Comparison of ENCODE assay signal across 19 cellular contexts in the genomic region with DNA sequence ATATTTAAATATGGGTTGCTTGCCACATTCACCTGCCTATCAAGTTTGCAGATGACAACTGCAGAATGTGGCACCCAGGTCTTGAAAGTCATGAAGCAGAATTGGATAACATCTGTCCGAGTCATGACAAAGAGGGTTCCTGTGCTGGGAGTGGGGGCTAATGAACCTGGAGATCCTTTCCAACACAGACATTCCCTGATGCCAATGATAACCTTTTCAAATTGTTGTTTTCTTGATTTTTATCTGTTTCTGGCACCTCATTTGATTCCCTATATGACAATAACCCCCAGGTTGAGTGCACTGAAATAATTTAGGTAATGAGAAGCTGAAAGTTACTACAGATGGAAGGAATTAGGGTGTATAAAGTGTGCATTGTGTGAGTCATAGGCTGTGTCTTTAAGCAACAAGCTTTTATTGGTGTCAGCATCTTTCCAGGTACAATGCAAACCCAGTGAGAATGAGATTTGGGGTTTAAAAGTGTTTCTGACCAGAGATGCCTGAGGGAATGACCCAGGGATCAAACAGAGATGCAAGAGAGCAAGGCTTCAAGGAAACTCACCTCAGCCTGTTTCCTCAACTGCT. TPM values are rescaled to one million over a fixed set of nuclear protein-coding genes. Genes with fewer than 3 reads are reported as not detected.
DNase-seq lines count a peak whose midpoint lies in the region; ATAC-seq and TF ChIP-seq lines count a peak whose summit lies in the region.
"Had no signal": no experiment of that assay in that cellular context is flagged by ENCODE, and none has a peak within 500 bp of the region (broad histone marks: within the 10 kb centered on the region; RNA-seq: fewer than 3 reads in every experiment).

No MANE protein-coding gene starts in this region.

- ATAC-seq in activated CD8-positive, alpha-beta memory T cell treated with anti-CD3 and anti-CD28 coated beads, Interleukin-2, amount 10 ng/mL, durations not matched to agents 7 days and 5 days, result no peak
- no peak for ATAC-seq in stimulated activated memory B cell treated with anti-CD40 and anti-IgM and Interleukin-4, amounts not matched to agents 10 μg/mL and 1 μg/mL and 100 μg/mL, for 72 hours
- ATAC-seq: gastrocnemius medialis, left lung had no signal

- peak overlapping the region; percentile 50 for H3K9ac ChIP-seq in Loucy (ENCODE audit: low read depth, low read length, poor library complexity, severe bottlenecking)

- H3K36me3 ChIP-seq in Loucy (ENCODE audit: insufficient read depth, low read length), result no peaks in the 10 kb centered on the region
- H3K36me3 ChIP-seq: gastrocnemius medialis, left lung, ovary had no signal

- no peaks in the 10 kb centered on the region for H3K36me3 Mint-ChIP-seq in activated CD8-positive, alpha-beta memory T cell treated with anti-CD3 and anti-CD28 coated beads, Interleukin-2, amount 10 ng/mL, durations not matched to agents 7 days and 5 days
- H3K36me3 Mint-ChIP-seq in activated naive CD8-positive, alpha-beta T cell treated with anti-CD3 and anti-CD28 coated beads for 36 hours, result no peaks in the 10 kb centered on the region
- H3K36me3 Mint-ChIP-seq in stimulated activated memory B cell treated with anti-CD40 and anti-IgM and Interleukin-4, amounts not matched to agents 10 μg/mL and 1 μg/mL and 100 μg/mL, for 72 hours, result no peaks in the 10 kb centered on the region

- H3K27me3 Mint-ChIP-seq in activated CD8-positive, alpha-beta memory T cell treated with anti-CD3 and anti-CD28 coated beads, Interleukin-2, amount 10 ng/mL, durations not matched to agents 7 days and 5 days, result peaks cover 19% of the 10 kb centered on the region
- no peaks in the 10 kb centered on the region for H3K27me3 Mint-ChIP-seq in activated naive CD8-positive, alpha-beta T cell treated with anti-CD3 and anti-CD28 coated beads for 36 hours
- H3K27me3 Mint-ChIP-seq in stimulated activated memory B cell treated with anti-CD40 and anti-IgM and Interleukin-4, amounts not matched to agents 10 μg/mL and 1 μg/mL and 100 μg/mL, for 72 hours, result no peaks in the 10 kb centered on the region

- H3K79me2 ChIP-seq in Loucy (ENCODE audit: insufficient read depth, low read length), result no peaks in the 10 kb centered on the region

- H2AFZ ChIP-seq in Loucy (ENCODE audit: low read length), result no peak overlapping the region

- H4K20me1 ChIP-seq in Loucy (ENCODE audit: insufficient read depth, low read length, poor library complexity, severe bottlenecking), result no peaks in the 10 kb centered on the region

- H3K9me2 ChIP-seq in Loucy (replicated peaks; ENCODE audit: low read depth, low read length), result no peaks in the 10 kb centered on the region

- peaks cover 89% of the 10 kb centered on the region for H3K4me1 Mint-ChIP-seq in activated CD8-positive, alpha-beta memory T cell treated with anti-CD3 and anti-CD28 coated beads, Interleukin-2, amount 10 ng/mL, durations not matched to agents 7 days and 5 days
- H3K4me1 Mint-ChIP-seq in activated naive CD8-positive, alpha-beta T cell treated with anti-CD3 and anti-CD28 coated beads for 36 hours, result peaks cover 75% of the 10 kb centered on the region
- peaks cover 48% of the 10 kb centered on the region for H3K4me1 Mint-ChIP-seq in stimulated activated memory B cell treated with anti-CD40 and anti-IgM and Interleukin-4, amounts not matched to agents 10 μg/mL and 1 μg/mL and 100 μg/mL, for 72 hours

- H3K4me3 Mint-ChIP-seq in activated CD8-positive, alpha-beta memory T cell treated with anti-CD3 and anti-CD28 coated beads, Interleukin-2, amount 10 ng/mL, durations not matched to agents 7 days and 5 days, result no peak overlapping the region
- peak overlapping the region; percentile 15 for H3K4me3 Mint-ChIP-seq in activated naive CD8-positive, alpha-beta T cell treated with anti-CD3 and anti-CD28 coated beads for 36 hours
- no peak overlapping the region for H3K4me3 Mint-ChIP-seq in stimulated activated memory B cell treated with anti-CD40 and anti-IgM and Interleukin-4, amounts not matched to agents 10 μg/mL and 1 μg/mL and 100 μg/mL, for 72 hours

- H3F3A ChIP-seq in Loucy (ENCODE audit: low read depth), result no peaks in the 10 kb centered on the region

- H3K4me2 ChIP-seq in Loucy (ENCODE audit: low read depth, low read length, poor library complexity, severe bottlenecking), result peak overlapping the region; percentile 41

- CTCF ChIA-PET in activated CD8-positive, alpha-beta memory T cell treated with anti-CD3 and anti-CD28 coated beads, Interleukin-2, amount 10 ng/mL, durations not matched to agents 7 days and 5 days (lab: Charles Lee), result interaction anchor here (1.1 to 15.8 kb wide), 18 partner anchors 10 to 178 kb away, joined by 3 to 488 read pairs (median 6); a partner anchor contains a TSS

- H3K4me3 ChIP-seq in Loucy (ENCODE audit: low read length, poor library complexity, severe bottlenecking), result no peak overlapping the region
- H3K4me3 ChIP-seq: gastrocnemius medialis, left lung, ovary had no signal

- no peak for DNase-seq in activated CD8-positive, alpha-beta memory T cell treated with anti-CD3 and anti-CD28 coated beads, Interleukin-2, amount 10 ng/mL, durations not matched to agents 7 days and 5 days
- DNase-seq in activated CD8-positive, alpha-beta memory T cell treated with anti-CD3 and anti-CD28 coated beads, Interleukin-2, amount 50 U/mL, for 48 hours, result no peak
- DNase-seq in activated naive CD8-positive, alpha-beta T cell treated with anti-CD3 and anti-CD28 coated beads for 36 hours, result no peak
- DNase-seq in activated gamma-delta T cell (lab: John Stamatoyannopoulos, UW) (no peak), MV-4-11 (lab: John Stamatoyannopoulos, UW) (no peak), NCI-H1092 treated with DMSO at 0.1 percent for 48 hours (lab: John Stamatoyannopoulos, UW) (no peak)
- DNase-seq: activated CD8-positive, alpha-beta memory T cell treated with anti-CD3 and anti-CD28 coated beads, Interleukin-2, amount 50 U/mL, for 4 hours; aorta; Calu3; gastrocnemius medialis; KBM-7; left lung; NCI-H446; ovary; stimulated activated CD4-positive, alpha-beta T cell treated with anti-CD3 and anti-CD28 coated beads, Interleukin-4, amount 100 ng/mL, for 24 hours had no signal

- H3K27me3 ChIP-seq in Loucy (ENCODE audit: insufficient read depth, low read length, poor library complexity, severe bottlenecking), result no peaks in the 10 kb centered on the region
- H3K27me3 ChIP-seq: gastrocnemius medialis, left lung, ovary had no signal

- H3K4me1 ChIP-seq in Loucy (ENCODE audit: insufficient read depth, low read length, poor library complexity, severe bottlenecking), result peaks cover 52% of the 10 kb centered on the region
- H3K4me1 ChIP-seq: gastrocnemius medialis, left lung had no signal

- no peak for TF ChIP-seq CTCF in Loucy (conservative IDR thresholded peaks at IDR 0.05; ENCODE audit: low read length)

- no peaks in the 10 kb centered on the region for H3K9me3 Mint-ChIP-seq in activated CD8-positive, alpha-beta memory T cell treated with anti-CD3 and anti-CD28 coated beads, Interleukin-2, amount 10 ng/mL, durations not matched to agents 7 days and 5 days (ENCODE audit: low read depth)
- H3K9me3 Mint-ChIP-seq in activated naive CD8-positive, alpha-beta T cell treated with anti-CD3 and anti-CD28 coated beads for 36 hours, result no peaks in the 10 kb centered on the region
- no peaks in the 10 kb centered on the region for H3K9me3 Mint-ChIP-seq in stimulated activated memory B cell treated with anti-CD40 and anti-IgM and Interleukin-4, amounts not matched to agents 10 μg/mL and 1 μg/mL and 100 μg/mL, for 72 hours

- peak overlapping the region; percentile 86 for H3K27ac Mint-ChIP-seq in activated CD8-positive, alpha-beta memory T cell treated with anti-CD3 and anti-CD28 coated beads, Interleukin-2, amount 10 ng/mL, durations not matched to agents 7 days and 5 days
- H3K27ac Mint-ChIP-seq in activated naive CD8-positive, alpha-beta T cell treated with anti-CD3 and anti-CD28 coated beads for 36 hours, result peak overlapping the region; percentile 83
- peak overlapping the region; percentile 46 for H3K27ac Mint-ChIP-seq in stimulated activated memory B cell treated with anti-CD40 and anti-IgM and Interleukin-4, amounts not matched to agents 10 μg/mL and 1 μg/mL and 100 μg/mL, for 72 hours

- H3K9me3 ChIP-seq in Loucy (ENCODE audit: insufficient read depth, low read depth, low read length), result no peaks in the 10 kb centered on the region
- H3K9me3 ChIP-seq: gastrocnemius medialis, left lung, ovary had no signal

RNA-seq across cellular contexts. Expression of a gene that starts 32.0 kb away (rescaled TPM):
- not detected for total RNA-seq in activated CD8-positive, alpha-beta memory T cell treated with anti-CD3 and anti-CD28 coated beads, Interleukin-2, amount 10 ng/mL, durations not matched to agents 7 days and 5 days
- total RNA-seq in activated naive CD8-positive, alpha-beta T cell treated with anti-CD3 and anti-CD28 coated beads for 36 hours, result not detected
- total RNA-seq: Calu3, endothelial cell of umbilical vein had no signal

RNA-seq across cellular contexts. Expression of a gene that starts 33.7 kb away (rescaled TPM):
- not detected for total RNA-seq in activated CD8-positive, alpha-beta memory T cell treated with anti-CD3 and anti-CD28 coated beads, Interleukin-2, amount 10 ng/mL, durations not matched to agents 7 days and 5 days
- total RNA-seq in activated naive CD8-positive, alpha-beta T cell treated with anti-CD3 and anti-CD28 coated beads for 36 hours, result not detected
- total RNA-seq: aorta, Calu3, endothelial cell of umbilical vein, gastrocnemius medialis, left lung, ovary, urinary bladder had no signal
